In genomic region chr1:21882721-21883415, GRCh38 we compare ENCODE assay signal across 24 cellular contexts. TPM values are rescaled to one million over a fixed set of nuclear protein-coding genes. Genes with fewer than 3 reads are reported as not detected.
A peak's percentile ranks its signal among the peaks of the same experiment; 100 is the strongest.
DNase-seq lines count a peak whose midpoint lies in the region; ATAC-seq and TF ChIP-seq lines count a peak whose summit lies in the region.
"Had no signal": no experiment of that assay in that cellular context is flagged by ENCODE, and none has a peak within 500 bp of the region (broad histone marks: within the 10 kb centered on the region; RNA-seq: fewer than 3 reads in every experiment).

No MANE protein-coding gene starts in this region.

- H3K4me3 ChIP-seq in left ventricle myocardium inferior: no peak overlapping the region
- H3K4me3 ChIP-seq in right cardiac atrium (ENCODE audit: low read length): no peak overlapping the region
- H3K4me3 ChIP-seq in gastroesophageal sphincter: no peak overlapping the region
- H3K4me3 ChIP-seq in thoracic aorta: no peak overlapping the region
- H3K4me3 ChIP-seq: heart left ventricle, K562, prostate gland had no signal

- TF ChIP-seq POLR2A in gastroesophageal sphincter (IDR thresholded peaks at IDR 0.05): no peak

- TF ChIP-seq CTCF in left ventricle myocardium inferior (IDR thresholded peaks at IDR 0.05; ENCODE audit: borderline replicate concordance) (no peak), gastroesophageal sphincter (IDR thresholded peaks at IDR 0.05) (no peak), thoracic aorta (IDR thresholded peaks at IDR 0.05) (no peak)

- H3K9me3 ChIP-seq in left ventricle myocardium inferior (replicated peaks): no peaks in the 10 kb centered on the region
- H3K9me3 ChIP-seq in right cardiac atrium (ENCODE audit: control insufficient read depth, low read length): no peaks in the 10 kb centered on the region
- H3K9me3 ChIP-seq in gastroesophageal sphincter: no peaks in the 10 kb centered on the region
- H3K9me3 ChIP-seq in thoracic aorta: no peaks in the 10 kb centered on the region
- H3K9me3 ChIP-seq: heart left ventricle, prostate gland had no signal

- no peak for ATAC-seq in right cardiac atrium
- peak; percentile 34 for ATAC-seq in gastroesophageal sphincter
- ATAC-seq in thoracic aorta (ENCODE audit: insufficient number of reproducible peaks, low FRiP score, low read depth): no peak
- ATAC-seq in GM21619 (IDR thresholded peaks at IDR 0.05; ENCODE audit: unreplicated experiment): no peak
- ATAC-seq: activated CD8-positive, alpha-beta T cell treated with anti-CD3 and anti-CD28 coated beads, Interleukin-2, amount 10 ng/mL, durations not matched to agents 7 days and 5 days; heart left ventricle; K562; PC-3 had no signal

- peaks cover 18% of the 10 kb centered on the region for H3K4me1 ChIP-seq in left ventricle myocardium inferior
- no peaks in the 10 kb centered on the region for H3K4me1 ChIP-seq in right cardiac atrium (ENCODE audit: control insufficient read depth, insufficient read depth, low read length)
- H3K4me1 ChIP-seq in gastroesophageal sphincter: peaks cover 0 to 12% (median 0%) of the 10 kb centered on the region in 3 donors
- H3K4me1 ChIP-seq in thoracic aorta (ENCODE audit: control insufficient read depth in 1 of 2, low read depth in 2 of 2): no peaks in the 10 kb centered on the region
- H3K4me1 ChIP-seq: prostate gland had no signal

- 62% methylated on average over 11 of the region's 11 CpGs for WGBS in right cardiac atrium
- WGBS in gastroesophageal sphincter (ENCODE audit: low coverage in 1 of 2), 2 donors: 24 to 45% methylated on average over 4 to 6 of the region's 11 CpGs

- DNase-seq in left ventricle myocardium inferior (no peak), right cardiac atrium (no peak), SKM-1 (lab: John Stamatoyannopoulos, UW; ENCODE audit: unreplicated experiment) (peak; percentile 40), thoracic aorta (ENCODE audit: low spot score) (no peak), NCI-H510A treated with DMSO at 0.1 percent for 48 hours (lab: John Stamatoyannopoulos, UW) (no peak)
- DNase-seq in effector CD8-positive, alpha-beta T cell (lab: John Stamatoyannopoulos, UW): no peak
- DNase-seq: 8988T; activated CD4-positive, alpha-beta T cell treated with anti-CD3 and anti-CD28 coated beads for 4 hours; activated CD8-positive, alpha-beta T cell treated with anti-CD3 and anti-CD28 coated beads, Interleukin-2, amount 10 ng/mL, durations not matched to agents 7 days and 5 days; activated naive CD4-positive, alpha-beta T cell treated with anti-CD3 and anti-CD28 coated beads, Interleukin-2, amount 50 U/mL, for 16 hours; amniotic stem cell; C1 segment of cervical spinal cord; DMS153; NCI-H1417; NCI-H2029 treated with DMSO at 0.1 percent for 48 hours; NCI-H526; PC-3; stimulated activated naive CD4-positive, alpha-beta T cell treated with Interleukin-2 at 50 U/mL for 16 hours had no signal

- intact Hi-C loops in left ventricle myocardium inferior (cut with micrococcal nuclease) (no loop called here), right cardiac atrium (cut with DNase I) (no loop called here)

- H3K36me3 ChIP-seq in left ventricle myocardium inferior (peaks cover 87% of the 10 kb centered on the region), gastroesophageal sphincter (peaks cover 0 to 98% of the 10 kb centered on the region in 2 donors), thoracic aorta (peaks cover 87% of the 10 kb centered on the region)

- peak overlapping the region; percentile 30 for H3K27ac ChIP-seq in left ventricle myocardium inferior (replicated peaks)
- H3K27ac ChIP-seq in right cardiac atrium (ENCODE audit: low read length): no peak overlapping the region
- peak overlapping the region in 3 of 4 donors; percentile 34 to 98 (median 66) for H3K27ac ChIP-seq in gastroesophageal sphincter
- H3K27ac ChIP-seq in thoracic aorta: peak overlapping the region; percentile 12 to 43
- H3K27ac ChIP-seq: prostate gland, VCaP had no signal

- H3K27me3 ChIP-seq in left ventricle myocardium inferior (ENCODE audit: low read depth): no peaks in the 10 kb centered on the region
- no peaks in the 10 kb centered on the region for H3K27me3 ChIP-seq in right cardiac atrium (ENCODE audit: control insufficient read depth, insufficient read depth)
- H3K27me3 ChIP-seq in gastroesophageal sphincter: no peaks in the 10 kb centered on the region
- no peaks in the 10 kb centered on the region for H3K27me3 ChIP-seq in thoracic aorta (replicated peaks; ENCODE audit: insufficient read depth)
- H3K27me3 ChIP-seq: heart left ventricle had no signal

- no peak for TF ChIP-seq EP300 in gastroesophageal sphincter (IDR thresholded peaks at IDR 0.05)

RNA-seq across cellular contexts. Expression of gene HSPG2, which starts 54.2 kb away (rescaled TPM):
- total RNA-seq in left ventricle myocardium inferior (257 TPM), right cardiac atrium (100 to 1,000 TPM; 320 to 659 (median 492) TPM), gastroesophageal sphincter (1,000 to 10,000 TPM in 1 of 4 donors, 100 to 1,000 TPM in 3; 311 to 1,021 (median 351) TPM), thoracic aorta (100 to 1,000 TPM; 684 to 846 TPM)
- 257 TPM for polyA plus RNA-seq in right cardiac atrium
